In the genomic region with DNA sequence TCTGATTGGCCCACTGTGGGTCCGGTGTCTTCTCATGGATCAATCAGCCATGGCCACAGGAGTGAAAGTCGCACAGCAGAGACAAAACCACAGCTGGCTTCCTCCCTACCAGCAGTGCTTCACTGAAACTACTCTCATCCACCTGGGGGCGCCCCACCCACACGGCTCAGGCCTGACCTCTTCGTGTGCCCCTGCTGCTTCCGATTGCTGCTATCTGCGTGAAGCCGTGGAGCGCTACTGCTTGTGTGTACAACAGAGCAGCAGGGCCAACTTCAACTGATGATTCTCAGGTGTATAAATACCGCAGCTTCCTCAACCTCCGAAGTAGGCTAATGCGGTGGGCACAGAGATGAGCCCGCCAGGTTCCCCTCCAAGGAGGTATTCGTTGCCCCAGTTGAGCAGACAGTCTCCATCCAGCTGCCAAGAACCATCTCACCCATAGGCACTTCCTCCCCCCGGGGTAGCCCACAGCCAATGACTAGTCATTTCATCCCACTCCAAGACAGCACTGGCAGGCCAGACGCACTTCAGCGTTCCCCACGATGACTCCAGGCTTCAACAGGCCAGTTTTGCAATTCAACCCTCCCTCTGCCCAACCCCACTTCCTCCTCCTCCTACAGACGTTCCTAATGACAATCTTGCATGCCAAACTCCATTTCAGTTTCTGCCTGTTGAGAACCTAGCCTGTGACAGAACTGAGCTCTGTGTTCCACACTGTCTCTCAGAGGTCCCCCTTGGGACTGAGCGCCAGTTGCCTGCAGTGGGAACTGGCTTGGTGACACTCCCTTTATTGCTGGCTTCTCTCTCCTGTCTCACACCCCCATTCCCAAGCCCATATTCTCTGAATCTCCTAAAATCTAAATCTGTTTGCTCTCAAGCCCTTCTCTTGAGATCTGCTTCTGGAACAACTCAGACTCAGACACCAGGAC, we compare ENCODE assay signal across 1 cellular context.
TF ChIP-seq lines count a peak whose summit lies in the region.

No MANE protein-coding gene starts in this region.

TF ChIP-seq in K562, 482 proteins besides CTCF, POLR2A, EP300 and RAD21 (continued from another document):
- TF ChIP-seq TCF3 (CRISPR knock-in tag; IDR thresholded peaks at IDR 0.05) (peak; percentile 44; the same call in 1 of the 2 replicates), ZNF354B (CRISPR knock-in tag; IDR thresholded peaks at IDR 0.05) (no peak), GATAD2B (IDR thresholded peaks at IDR 0.05; ENCODE audit: borderline replicate concordance) (no peak), ZNF143 (CRISPR knock-in tag; IDR thresholded peaks at IDR 0.05) (no peak)
- TF ChIP-seq, protein P1, sequence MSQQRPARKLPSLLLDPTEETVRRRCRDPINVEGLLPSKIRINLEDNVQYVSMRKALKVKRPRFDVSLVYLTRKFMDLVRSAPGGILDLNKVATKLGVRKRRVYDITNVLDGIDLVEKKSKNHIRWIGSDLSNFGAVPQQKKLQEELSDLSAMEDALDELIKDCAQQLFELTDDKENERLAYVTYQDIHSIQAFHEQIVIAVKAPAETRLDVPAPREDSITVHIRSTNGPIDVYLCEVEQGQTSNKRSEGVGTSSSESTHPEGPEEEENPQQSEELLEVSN (IDR thresholded peaks at IDR 0.05; ENCODE audit: borderline replicate concordance in 1 of 2, extremely low read depth in 1 of 2, insufficient read depth in 1 of 2, insufficient read length in 1 of 2, low read depth in 1 of 2, low read length in 1 of 2, poor library complexity in 1 of 2, severe bottlenecking in 1 of 2): peak in 1 of 2 experiments; percentile 10
